ENCODE assay signal across 17 cellular contexts in the genomic region with DNA sequence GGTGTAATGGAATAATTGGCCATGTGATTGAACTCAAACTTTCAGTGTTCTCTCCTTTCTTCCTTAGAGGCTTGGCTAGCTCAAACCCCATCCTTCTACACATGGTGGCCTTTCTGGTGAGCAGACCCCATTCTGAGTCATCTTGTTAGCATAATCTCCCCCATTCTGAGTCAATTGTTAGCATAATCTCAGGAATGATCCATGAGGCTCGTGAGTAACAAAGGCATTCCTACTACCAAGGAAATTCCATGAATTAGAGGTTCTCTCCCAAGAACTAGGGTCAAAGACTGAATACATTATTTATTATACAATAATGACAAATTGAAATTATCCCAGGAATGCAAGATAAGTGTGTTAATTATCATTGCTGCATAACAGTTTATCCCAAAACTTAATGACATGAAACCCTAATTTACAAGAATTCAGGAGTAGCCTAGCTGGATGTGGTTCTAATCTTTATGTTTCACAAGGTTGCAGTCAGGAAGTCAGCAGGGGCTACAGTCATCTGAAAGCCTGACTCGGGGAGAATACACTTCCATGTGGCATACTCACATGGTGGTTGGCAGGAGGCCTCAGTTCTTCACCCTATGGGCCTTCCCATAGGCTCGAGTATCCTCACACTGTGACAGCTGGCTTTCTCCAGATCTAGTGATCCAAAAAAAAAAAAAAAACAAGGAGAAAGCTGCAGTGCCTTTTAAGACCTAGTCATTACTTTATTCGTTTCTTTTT.
DNase-seq lines count a peak whose midpoint lies in the region; ATAC-seq and TF ChIP-seq lines count a peak whose summit lies in the region.
"Had no signal": no experiment of that assay in that cellular context is flagged by ENCODE, and none has a peak within 500 bp of the region (broad histone marks: within the 10 kb centered on the region; RNA-seq: fewer than 3 reads in every experiment).

No MANE protein-coding gene starts in this region.

- H3K27me3 Mint-ChIP-seq in chondrocyte (ENCODE audit: low read depth), result no peaks in the 10 kb centered on the region
- H3K27me3 Mint-ChIP-seq: effector memory CD8-positive, alpha-beta T cell; stimulated activated naive B cell treated with anti-CD40 and anti-IgM and Interleukin-4, amounts not matched to agents 10 μg/mL and 1 μg/mL and 100 μg/mL, for 72 hours had no signal

- peak overlapping the region; percentile 25 for H3K9ac ChIP-seq in mesenchymal stem cell (ENCODE audit: low read length)

- intact Hi-C loops in heart right ventricle (cut with DNase I), result no loop called here

- ATAC-seq in GM18909 (IDR thresholded peaks at IDR 0.05; ENCODE audit: poor library complexity, unreplicated experiment) (no peak), heart right ventricle (no peak)
- no peak for ATAC-seq in stimulated activated naive CD8-positive, alpha-beta T cell treated with anti-CD3 and anti-CD28 coated beads, Interleukin-15, Interleukin-2, amounts not matched to agents 100 U/mL and 50 U/mL, for 24 hours
- ATAC-seq: effector memory CD8-positive, alpha-beta T cell; stimulated activated naive B cell treated with anti-CD40 and anti-IgM and Interleukin-4, amounts not matched to agents 10 μg/mL and 1 μg/mL and 100 μg/mL, for 72 hours had no signal

- H2BK5ac ChIP-seq in mesenchymal stem cell (ENCODE audit: low read depth, low read length, poor library complexity, severe bottlenecking), result no peak overlapping the region

- DNase-seq in ELR (ENCODE audit: low read depth) (peak; percentile 87), MG63 (peak; percentile 52), chondrocyte (ENCODE audit: low spot score) (no peak), mesenchymal stem cell (peak; percentile 52), heart right ventricle (no peak)
- no peak for DNase-seq in stimulated activated naive CD4-positive, alpha-beta T cell treated with Interleukin-2 at 50 U/mL for 16 hours (lab: John Stamatoyannopoulos, UW)
- DNase-seq in stimulated activated naive CD8-positive, alpha-beta T cell treated with anti-CD3 and anti-CD28 coated beads, Interleukin-15, Interleukin-2, amounts not matched to agents 100 U/mL and 50 U/mL, for 24 hours, result no peak
- DNase-seq: activated CD8-positive, alpha-beta memory T cell treated with anti-CD3 and anti-CD28 coated beads, Interleukin-2, amount 50 U/mL, for 4 hours; C1 segment of cervical spinal cord; effector memory CD8-positive, alpha-beta T cell; NCI-H524 treated with DMSO at 0.1 percent for 48 hours; posterior cingulate gyrus; SHP77; stimulated activated CD4-positive, alpha-beta T cell treated with anti-CD3 and anti-CD28 coated beads, Interleukin-2, amount 100 ng/mL, for 48 hours; stimulated activated naive B cell treated with anti-CD40 and anti-IgM and Interleukin-4, amounts not matched to agents 10 μg/mL and 1 μg/mL and 100 μg/mL, for 72 hours; WERI-Rb-1 had no signal

- no peak overlapping the region for H2AK5ac ChIP-seq in mesenchymal stem cell (ENCODE audit: low read length, severe bottlenecking)

- peaks cover 6% of the 10 kb centered on the region for H3K9me3 Mint-ChIP-seq in chondrocyte (ENCODE audit: low read depth)
- H3K9me3 Mint-ChIP-seq: effector memory CD8-positive, alpha-beta T cell had no signal

- 34% methylated on average over 3 of the region's 4 CpGs for WGBS in mesenchymal stem cell
- 51 to 68% methylated on average over 4 of the region's 4 CpGs for WGBS in heart right ventricle, 2 donors

- no peak overlapping the region for H2BK120ac ChIP-seq in mesenchymal stem cell (ENCODE audit: low read depth, low read length)

- H3K27me3 ChIP-seq in MG63 (no peaks in the 10 kb centered on the region), mesenchymal stem cell (ENCODE audit: control insufficient read depth in 1 of 2, insufficient read depth in 1 of 2, low read length in 2 of 2) (no peaks in the 10 kb centered on the region), heart right ventricle (peaks cover 0 to 13% (median 0%) of the 10 kb centered on the region in 7 donors)

- H3K27ac Mint-ChIP-seq in chondrocyte (ENCODE audit: unreplicated experiment), result peak overlapping the region; percentile 22
- H3K27ac Mint-ChIP-seq: effector memory CD8-positive, alpha-beta T cell; stimulated activated naive B cell treated with anti-CD40 and anti-IgM and Interleukin-4, amounts not matched to agents 10 μg/mL and 1 μg/mL and 100 μg/mL, for 72 hours had no signal

- H4K8ac ChIP-seq in mesenchymal stem cell (ENCODE audit: low read length), result no peak overlapping the region

- peaks cover 22% of the 10 kb centered on the region for H3K4me1 Mint-ChIP-seq in chondrocyte (ENCODE audit: low read depth)
- H3K4me1 Mint-ChIP-seq: stimulated activated naive B cell treated with anti-CD40 and anti-IgM and Interleukin-4, amounts not matched to agents 10 μg/mL and 1 μg/mL and 100 μg/mL, for 72 hours had no signal

- peaks cover 2% of the 10 kb centered on the region for H3K4me1 ChIP-seq in mesenchymal stem cell (ENCODE audit: control insufficient read depth, insufficient read depth, low read depth, low read length)
- peaks cover 0 to 10% (median 1%) of the 10 kb centered on the region in 9 donors for H3K4me1 ChIP-seq in heart right ventricle

- no peak overlapping the region for H2BK15ac ChIP-seq in mesenchymal stem cell (ENCODE audit: low read depth, poor library complexity, severe bottlenecking)

- H3K14ac ChIP-seq in mesenchymal stem cell (ENCODE audit: low read length in 2 of 2), result no peak overlapping the region

- H3K9me3 ChIP-seq in MG63 (no peaks in the 10 kb centered on the region), mesenchymal stem cell (ENCODE audit: control insufficient read depth, low read length) (no peaks in the 10 kb centered on the region), heart right ventricle (no peaks in the 10 kb centered on the region)

- H2BK12ac ChIP-seq in mesenchymal stem cell (ENCODE audit: low read length in 2 of 2), result no peak overlapping the region

- H3K27ac ChIP-seq in mesenchymal stem cell (ENCODE audit: low read length, poor library complexity, severe bottlenecking) (no peak overlapping the region), heart right ventricle (no peak overlapping the region)
- H3K27ac ChIP-seq: WERI-Rb-1 had no signal

- peaks cover 12% of the 10 kb centered on the region for H3K79me1 ChIP-seq in mesenchymal stem cell (replicated peaks; ENCODE audit: low read length, poor library complexity, severe bottlenecking)

- no peaks in the 10 kb centered on the region; the same call in 1 of the 2 replicates for H3K36me3 ChIP-seq in MG63
- peaks cover 0 to 13% of the 10 kb centered on the region in 2 experiments for H3K36me3 ChIP-seq in mesenchymal stem cell (ENCODE audit: control insufficient read depth in 1 of 2, insufficient read depth in 2 of 2, low read depth in 1 of 2, low read length in 2 of 2)
- peaks cover 0 to 5% (median 0%) of the 10 kb centered on the region in 9 donors for H3K36me3 ChIP-seq in heart right ventricle

- no peak overlapping the region for H3K4me3 Mint-ChIP-seq in chondrocyte (ENCODE audit: unreplicated experiment)
- H3K4me3 Mint-ChIP-seq: effector memory CD8-positive, alpha-beta T cell; stimulated activated naive B cell treated with anti-CD40 and anti-IgM and Interleukin-4, amounts not matched to agents 10 μg/mL and 1 μg/mL and 100 μg/mL, for 72 hours had no signal

- no peak overlapping the region for H3K4ac ChIP-seq in mesenchymal stem cell (ENCODE audit: low read depth in 1 of 2, low read length in 2 of 2)

- TF ChIP-seq CTCF in chondrocyte (IDR thresholded peaks at IDR 0.05), result no peak
- TF ChIP-seq CTCF in heart right ventricle (IDR thresholded peaks at IDR 0.05), result no peak

- H4K91ac ChIP-seq in mesenchymal stem cell (ENCODE audit: low read length), result no peak overlapping the region

- peaks cover 12% of the 10 kb centered on the region for H3K36me3 Mint-ChIP-seq in chondrocyte (ENCODE audit: low read depth)

- no peak overlapping the region for H3K23ac ChIP-seq in mesenchymal stem cell (ENCODE audit: low read length in 2 of 2)

- H3K4me3 ChIP-seq in MG63 (no peak overlapping the region), mesenchymal stem cell (ENCODE audit: insufficient read depth in 1 of 2, low read depth in 1 of 2, low read length in 2 of 2) (no peak overlapping the region), heart right ventricle (no peak overlapping the region)

- H2AFZ ChIP-seq in mesenchymal stem cell (ENCODE audit: low read depth, low read length), result no peak overlapping the region

- no peak overlapping the region for H3K4me2 ChIP-seq in mesenchymal stem cell (ENCODE audit: low read length, poor library complexity, severe bottlenecking)

- peak overlapping the region; percentile 24 to 37 for H3K18ac ChIP-seq in mesenchymal stem cell (ENCODE audit: low read depth in 1 of 2, low read length in 2 of 2)

Comparison
In these comparisons a context has a peak if more than half of its experiments do, and no peak if none do; other contexts are left out.
1. DNase-seq: peak in ELR (single experiment), MG63 (single experiment) and mesenchymal stem cell (single experiment); none in chondrocyte (single experiment), stimulated activated naive CD4-positive, alpha-beta T cell treated with Interleukin-2 at 50 U/mL for 16 hours (single experiment), stimulated activated naive CD8-positive, alpha-beta T cell treated with anti-CD3 and anti-CD28 coated beads, Interleukin-15, Interleukin-2, amounts not matched to agents 100 U/mL and 50 U/mL, for 24 hours (single experiment) and heart right ventricle (0 of 2).